In the genomic region with DNA sequence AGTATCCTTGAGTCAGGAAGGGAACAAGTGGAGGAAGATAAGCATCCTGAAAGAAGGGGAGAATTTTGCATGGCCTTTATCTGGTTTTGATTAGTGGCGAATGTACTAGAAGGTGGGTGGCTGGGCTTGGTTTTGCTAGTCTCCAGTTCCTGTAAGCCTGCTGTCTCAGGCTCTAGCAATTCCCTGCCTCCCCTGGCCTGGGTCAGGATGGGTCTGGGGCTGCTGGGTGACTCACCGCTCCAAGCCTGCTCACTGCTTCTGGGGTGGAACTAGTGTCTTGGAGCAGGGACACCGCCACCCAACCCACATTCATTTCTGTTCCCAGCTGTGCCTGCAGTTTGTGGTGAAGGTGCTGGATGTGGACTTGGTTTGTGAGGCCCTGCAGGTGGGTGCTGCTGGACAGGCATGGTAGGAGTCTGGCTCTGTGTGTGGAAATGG, we compare ENCODE assay signal across 1 cellular context.
TF ChIP-seq lines count a peak whose summit lies in the region.

No MANE protein-coding gene starts in this region.

TF ChIP-seq in HEK293, 187 proteins besides CTCF, POLR2A, EP300 and RAD21 (continued from another document):
- TF ChIP-seq ZNF280C (tag by site-specific recombination; IDR thresholded peaks at IDR 0.05) (no peak), ZNF677 (tag by site-specific recombination; IDR thresholded peaks at IDR 0.05) (no peak)
